In the genomic region with DNA sequence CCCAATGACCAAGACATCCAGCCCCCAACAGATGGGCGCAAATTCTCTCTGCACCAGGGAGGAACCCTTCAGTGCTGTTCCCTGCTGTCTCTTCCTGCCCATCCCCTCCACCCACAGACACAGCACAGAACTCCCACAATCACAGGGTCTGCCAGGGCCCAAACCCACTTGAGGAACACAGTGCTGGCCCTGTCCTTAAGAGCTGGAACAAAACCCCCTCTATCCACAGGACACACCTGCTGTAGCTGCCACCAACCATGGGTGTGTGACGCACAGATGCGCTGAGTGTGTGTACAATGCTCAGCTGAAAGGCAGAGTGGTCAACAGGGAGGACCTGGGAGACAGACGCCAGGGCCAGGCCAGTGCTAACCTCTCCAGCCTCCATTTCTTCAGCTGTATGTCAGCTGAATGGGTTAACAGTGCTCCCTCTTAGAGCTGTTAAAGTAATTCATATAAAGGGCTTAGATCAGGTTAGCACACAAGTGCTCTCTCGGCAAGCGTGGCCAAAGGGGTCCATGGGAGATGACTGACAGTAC, we compare ENCODE assay signal across 23 cellular contexts.
"Had no signal": no experiment of that assay in that cellular context is flagged by ENCODE, and none has a peak within 500 bp of the region (broad histone marks: within the 10 kb centered on the region; RNA-seq: fewer than 3 reads in every experiment).

No MANE protein-coding gene starts in this region.

- ATAC-seq: body of pancreas, gastrocnemius medialis, right cardiac atrium had no signal

- DNase-seq: activated CD4-positive, alpha-beta memory T cell treated with anti-CD3 and anti-CD28 coated beads for 36 hours; activated CD4-positive, alpha-beta T cell treated with anti-CD3 and anti-CD28 coated beads, Interleukin-2, amount 10 ng/mL, durations not matched to agents 24 days and 14 days; activated CD4-positive, CD25-positive, alpha-beta regulatory T cell treated with anti-CD3 and anti-CD28 coated beads, Interleukin-2, amount 50 U/mL, for 72 hours; activated CD8-positive, alpha-beta memory T cell treated with anti-CD3 and anti-CD28 coated beads, Interleukin-2, amount 50 U/mL, for 4 hours; activated naive CD4-positive, alpha-beta T cell; activated naive CD8-positive, alpha-beta T cell treated with anti-CD3 and anti-CD28 coated beads for 36 hours; activated T-cell treated with anti-CD3 and anti-CD28 coated beads, Interleukin-2, amount 50 U/mL, for 72 hours; body of pancreas; effector CD8-positive, alpha-beta T cell; glutamatergic neuron; islet precursor cell; left cardiac atrium; naive B cell; nucleus accumbens; spleen; stomach; T-helper 9 cell; tibial artery; WERI-Rb-1 had no signal

- H3K4me3 Mint-ChIP-seq: activated CD4-positive, alpha-beta memory T cell treated with anti-CD3 and anti-CD28 coated beads for 36 hours; activated CD4-positive, alpha-beta T cell treated with anti-CD3 and anti-CD28 coated beads, Interleukin-2, amount 10 ng/mL, durations not matched to agents 24 days and 14 days; activated naive CD8-positive, alpha-beta T cell treated with anti-CD3 and anti-CD28 coated beads for 36 hours; activated T-cell treated with anti-CD3 and anti-CD28 coated beads, Interleukin-2, amount 50 U/mL, for 72 hours; mesothelial cell of epicardium; naive B cell; neural crest cell had no signal

- H3K9me3 Mint-ChIP-seq: activated CD4-positive, alpha-beta memory T cell treated with anti-CD3 and anti-CD28 coated beads for 36 hours; activated CD4-positive, alpha-beta T cell treated with anti-CD3 and anti-CD28 coated beads, Interleukin-2, amount 10 ng/mL, durations not matched to agents 24 days and 14 days; activated naive CD8-positive, alpha-beta T cell treated with anti-CD3 and anti-CD28 coated beads for 36 hours; activated T-cell treated with anti-CD3 and anti-CD28 coated beads, Interleukin-2, amount 50 U/mL, for 72 hours; mesothelial cell of epicardium; naive B cell; neural crest cell had no signal

- H3K27ac Mint-ChIP-seq: activated CD4-positive, alpha-beta memory T cell treated with anti-CD3 and anti-CD28 coated beads for 36 hours; activated CD4-positive, alpha-beta T cell treated with anti-CD3 and anti-CD28 coated beads, Interleukin-2, amount 10 ng/mL, durations not matched to agents 24 days and 14 days; activated naive CD8-positive, alpha-beta T cell treated with anti-CD3 and anti-CD28 coated beads for 36 hours; activated T-cell treated with anti-CD3 and anti-CD28 coated beads, Interleukin-2, amount 50 U/mL, for 72 hours; mesothelial cell of epicardium had no signal

- H3K27me3 Mint-ChIP-seq: activated CD4-positive, alpha-beta memory T cell treated with anti-CD3 and anti-CD28 coated beads for 36 hours; activated CD4-positive, alpha-beta T cell treated with anti-CD3 and anti-CD28 coated beads, Interleukin-2, amount 10 ng/mL, durations not matched to agents 24 days and 14 days; activated naive CD8-positive, alpha-beta T cell treated with anti-CD3 and anti-CD28 coated beads for 36 hours; naive B cell had no signal
